12 cellular contexts compared by ENCODE assay signal in the genomic region with DNA sequence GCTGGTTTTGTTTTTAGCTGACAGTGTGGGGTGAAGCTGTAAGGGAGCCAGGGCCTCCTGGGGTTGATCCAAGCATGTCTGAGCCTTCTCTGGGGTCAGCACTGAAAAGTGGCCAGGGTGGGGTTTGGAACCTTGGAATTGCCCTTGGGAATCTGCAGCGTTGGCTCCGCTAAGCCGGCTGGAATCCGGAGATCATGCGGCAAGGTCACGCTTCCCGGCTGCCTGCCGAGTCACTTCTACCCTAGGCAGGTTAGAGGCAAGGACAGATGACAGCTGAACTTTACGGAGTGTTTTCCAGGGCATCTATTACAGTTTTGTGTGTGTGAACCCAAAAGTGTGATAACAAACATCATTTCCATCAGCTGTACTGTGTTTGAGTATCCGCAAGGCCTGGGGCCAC. TPM values are rescaled to one million over a fixed set of nuclear protein-coding genes. Genes with fewer than 3 reads are reported as not detected.
DNase-seq lines count a peak whose midpoint lies in the region; ATAC-seq, FAIRE-seq and TF ChIP-seq lines count a peak whose summit lies in the region.
"Had no signal": no experiment of that assay in that cellular context is flagged by ENCODE, and none has a peak within 500 bp of the region (broad histone marks: within the 10 kb centered on the region; RNA-seq: fewer than 3 reads in every experiment).

No MANE protein-coding gene starts in this region.

- H3K4me3 Mint-ChIP-seq in CD8-positive, alpha-beta T cell, result peak overlapping the region; percentile 78

- no peak overlapping the region for H3K9ac ChIP-seq in parathyroid adenoma

- no peaks in the 10 kb centered on the region for H3K9me3 Mint-ChIP-seq in CD8-positive, alpha-beta T cell

- H2AFZ ChIP-seq in parathyroid adenoma, result no peak overlapping the region

- H3K27ac ChIP-seq in CD8-positive, alpha-beta T cell (ENCODE audit: low read depth, low read length), result peak overlapping the region; percentile 69
- H3K27ac ChIP-seq in VCaP (peak overlapping the region; percentile 95; the same call in 1 of the 2 replicates), parathyroid adenoma (peak overlapping the region; percentile 47), ascending aorta (no peak overlapping the region)
- H3K27ac ChIP-seq: colonic mucosa, thoracic aorta had no signal

- no peak for DNase-seq in CD8-positive, alpha-beta T cell
- DNase-seq in left cardiac atrium (peak; percentile 56), ascending aorta (ENCODE audit: low spot score in 2 of 2) (no peak), NCI-H2227 treated with DMSO at 0.1 percent for 48 hours (lab: John Stamatoyannopoulos, UW) (no peak), DMS79 (lab: John Stamatoyannopoulos, UW) (no peak), H54 (ENCODE audit: insufficient read length, low spot score) (no peak)
- DNase-seq: colonic mucosa; stimulated activated CD4-positive, alpha-beta T cell treated with anti-CD3 and anti-CD28 coated beads, Interleukin-1b, Interleukin-23, amount 100 ng/mL, for 48 hours had no signal

- peak overlapping the region; percentile 93 for H3K27ac Mint-ChIP-seq in CD8-positive, alpha-beta T cell

- CTCF ChIA-PET in CD8-positive, alpha-beta T cell (lab: Charles Lee), result interaction anchor here (0.7 to 4.2 kb wide), 4 partner anchors 15 to 90 kb away, joined by 3 to 33 read pairs (median 16); no protein-coding TSS in a partner anchor

- no peak for TF ChIP-seq POLR2A in H54 (IDR thresholded peaks at IDR 0.05; ENCODE audit: low read depth, low read length)

- H3K4me3 ChIP-seq in CD8-positive, alpha-beta T cell (ENCODE audit: low read depth, low read length), result no peak overlapping the region
- H3K4me3 ChIP-seq in parathyroid adenoma (ENCODE audit: low read depth, low read length), result peak overlapping the region; percentile 15
- no peak overlapping the region for H3K4me3 ChIP-seq in ascending aorta
- H3K4me3 ChIP-seq: K562 had no signal

- no peaks in the 10 kb centered on the region for H3K9me3 ChIP-seq in CD8-positive, alpha-beta T cell (ENCODE audit: low read length)
- no peaks in the 10 kb centered on the region for H3K9me3 ChIP-seq in parathyroid adenoma (ENCODE audit: control insufficient read depth, low read length)
- no peaks in the 10 kb centered on the region for H3K9me3 ChIP-seq in ascending aorta
- H3K9me3 ChIP-seq: colonic mucosa, thoracic aorta had no signal

- H3K27me3 Mint-ChIP-seq in CD8-positive, alpha-beta T cell (ENCODE audit: low read depth), result no peaks in the 10 kb centered on the region

- no peak for TF ChIP-seq CTCF in CD8-positive, alpha-beta T cell (IDR thresholded peaks at IDR 0.05)
- TF ChIP-seq CTCF in VCaP (conservative IDR thresholded peaks at IDR 0.05) (no peak), parathyroid adenoma (IDR thresholded peaks at IDR 0.05) (no peak), ascending aorta (IDR thresholded peaks at IDR 0.05) (no peak)

- H3K27me3 ChIP-seq in CD8-positive, alpha-beta T cell (ENCODE audit: insufficient read depth, low read length), result no peaks in the 10 kb centered on the region
- H3K27me3 ChIP-seq in parathyroid adenoma (ENCODE audit: control insufficient read depth, insufficient read depth, low read length) (no peaks in the 10 kb centered on the region), ascending aorta (no peaks in the 10 kb centered on the region)
- H3K27me3 ChIP-seq: colonic mucosa had no signal

- intact Hi-C loops in CD8-positive, alpha-beta T cell (cut with DNase I, micrococcal nuclease), result loop anchor here (2.0 to 10.0 kb wide), 4 partner anchors 15 to 221 kb away; partner anchors contain the start of gene ZBTB21 (in 1 of the 2)
- intact Hi-C loops in left cardiac atrium (cut with DNase I), result no loop called here
- intact Hi-C loops in ascending aorta (cut with DNase I), result loop anchor here (10.0 kb wide), 1 partner anchor 811 kb away; the partner anchor contains the start of gene MX1

- peaks cover 85% of the 10 kb centered on the region for H3K4me1 Mint-ChIP-seq in CD8-positive, alpha-beta T cell (ENCODE audit: low read depth)

- ATAC-seq in CD8-positive, alpha-beta T cell, result no peak
- no peak for ATAC-seq in left cardiac atrium

- FAIRE-seq in H54 (lab: Jason Lieb, UNC), result no peak

- H3K4me2 ChIP-seq in parathyroid adenoma (ENCODE audit: low read length), result peak overlapping the region; percentile 71

- no peaks in the 10 kb centered on the region for H3K36me3 Mint-ChIP-seq in CD8-positive, alpha-beta T cell

- H3K4me1 ChIP-seq in CD8-positive, alpha-beta T cell (ENCODE audit: insufficient read depth, low read length), result peaks cover 84% of the 10 kb centered on the region
- H3K4me1 ChIP-seq in parathyroid adenoma (peaks cover 37% of the 10 kb centered on the region), ascending aorta (peaks cover 17 to 22% of the 10 kb centered on the region in 2 donors)

- H3K79me2 ChIP-seq in parathyroid adenoma, result no peaks in the 10 kb centered on the region

- H3K36me3 ChIP-seq in CD8-positive, alpha-beta T cell (ENCODE audit: insufficient read depth, low read length), result no peaks in the 10 kb centered on the region
- H3K36me3 ChIP-seq in parathyroid adenoma (ENCODE audit: control insufficient read depth, insufficient read depth, low read length) (no peaks in the 10 kb centered on the region), ascending aorta (no peaks in the 10 kb centered on the region)
- H3K36me3 ChIP-seq: colonic mucosa, thoracic aorta had no signal

- POLR2A ChIA-PET in CD8-positive, alpha-beta T cell (lab: Charles Lee), result interaction anchor here (1.1 kb wide), 1 partner anchor 9 kb away, joined by 3 read pairs; no protein-coding TSS in a partner anchor

RNA-seq across cellular contexts. Expression of gene ABCG1, which starts 17.1 kb away (rescaled TPM):
- total RNA-seq in CD8-positive, alpha-beta T cell, result 100 to 1,000 TPM; 119 to 123 TPM
- 10 to 100 TPM in 1 of 2 donors, 1 to 10 TPM in 1; 6.3 to 13.5 TPM for total RNA-seq in left cardiac atrium
- total RNA-seq in ascending aorta, result 39.5 TPM

Comparison
In these comparisons a context has a peak if more than half of its experiments do, and no peak if none do; other contexts are left out.
1. H3K27ac ChIP-seq: peak in CD8-positive, alpha-beta T cell (single experiment), VCaP (single experiment) and parathyroid adenoma (single experiment); none in ascending aorta (0 of 2).
2. intact Hi-C loops: an anchor here in CD8-positive, alpha-beta T cell (2.0 to 10.0 kb wide) and ascending aorta (10.0 kb wide); none called in left cardiac atrium.